7 cellular contexts compared by ENCODE assay signal in the genomic region with DNA sequence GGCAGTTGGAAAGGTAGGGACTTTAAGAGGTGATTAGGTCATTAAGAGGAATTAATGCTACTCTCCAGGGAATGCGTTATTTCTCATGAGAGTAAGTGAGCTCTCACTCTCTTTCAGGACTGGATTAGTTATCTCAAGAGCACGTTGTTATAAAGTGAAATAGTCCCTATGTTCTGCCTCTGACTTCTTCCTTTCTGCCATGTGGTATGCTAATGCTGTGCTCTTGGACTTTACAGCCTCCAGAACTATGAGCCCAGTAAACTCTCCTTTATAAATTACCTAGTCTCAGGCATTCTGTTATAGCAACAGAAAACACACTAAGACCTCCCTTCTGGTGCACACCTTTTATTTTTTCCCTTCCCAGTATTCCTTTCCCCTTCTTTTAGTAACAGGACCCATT.
"Had no signal": no experiment of that assay in that cellular context is flagged by ENCODE, and none has a peak within 500 bp of the region (broad histone marks: within the 10 kb centered on the region; RNA-seq: fewer than 3 reads in every experiment).

No MANE protein-coding gene starts in this region.

- H2AFZ ChIP-seq: GM23338 had no signal

- H3K4me2 ChIP-seq: GM23338 had no signal

- FAIRE-seq: H1, H54, HTR-8/SVneo had no signal

- DNase-seq: H9, HCEC 1CT, KBM-7 had no signal

- ATAC-seq: GM23338 had no signal

- H3K4me3 ChIP-seq: GM23338 had no signal
